ENCODE assay signal across 1 cellular context in the genomic region with DNA sequence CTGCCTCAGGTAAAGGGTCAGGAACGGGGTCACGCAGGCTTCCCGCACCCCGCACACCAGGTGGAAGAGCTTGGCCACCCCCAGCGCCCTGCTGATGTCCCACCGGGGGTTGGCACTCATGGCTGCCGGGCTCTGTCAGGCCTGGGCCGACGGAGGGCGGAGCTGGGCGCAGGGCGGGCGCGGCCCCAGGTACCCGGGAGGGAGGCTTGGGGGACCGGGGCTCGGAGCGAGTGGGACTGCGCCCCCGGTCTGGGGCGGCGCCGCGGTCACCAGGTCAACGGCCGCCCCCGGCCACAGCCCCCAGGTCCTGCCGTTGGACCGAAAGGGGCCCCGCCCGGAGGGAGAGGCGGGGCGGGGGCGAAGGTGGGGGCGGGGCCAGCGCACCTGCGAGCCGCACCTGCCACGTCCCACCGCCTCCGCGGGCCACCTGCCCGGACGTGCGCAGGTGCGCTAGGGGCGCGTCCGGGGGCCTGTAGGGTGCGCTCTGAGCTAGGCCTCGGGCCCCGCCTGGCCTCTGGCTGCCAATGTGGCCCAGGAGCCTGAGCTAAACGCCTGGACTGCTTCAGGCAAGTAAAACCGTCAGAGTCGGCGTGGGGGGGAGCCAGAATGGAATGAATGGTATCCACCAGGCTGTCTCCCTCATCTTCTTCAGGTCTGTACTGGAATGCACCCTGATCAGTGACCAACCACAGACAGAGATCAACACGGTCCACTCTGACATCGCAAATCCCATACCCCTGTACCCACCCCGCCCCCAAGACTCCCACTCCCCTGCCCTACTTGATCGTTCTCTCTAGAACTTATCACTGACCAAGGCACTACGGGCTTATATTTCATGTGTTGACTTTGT.
TF ChIP-seq lines count a peak whose summit lies in the region.

A gene with protein sequence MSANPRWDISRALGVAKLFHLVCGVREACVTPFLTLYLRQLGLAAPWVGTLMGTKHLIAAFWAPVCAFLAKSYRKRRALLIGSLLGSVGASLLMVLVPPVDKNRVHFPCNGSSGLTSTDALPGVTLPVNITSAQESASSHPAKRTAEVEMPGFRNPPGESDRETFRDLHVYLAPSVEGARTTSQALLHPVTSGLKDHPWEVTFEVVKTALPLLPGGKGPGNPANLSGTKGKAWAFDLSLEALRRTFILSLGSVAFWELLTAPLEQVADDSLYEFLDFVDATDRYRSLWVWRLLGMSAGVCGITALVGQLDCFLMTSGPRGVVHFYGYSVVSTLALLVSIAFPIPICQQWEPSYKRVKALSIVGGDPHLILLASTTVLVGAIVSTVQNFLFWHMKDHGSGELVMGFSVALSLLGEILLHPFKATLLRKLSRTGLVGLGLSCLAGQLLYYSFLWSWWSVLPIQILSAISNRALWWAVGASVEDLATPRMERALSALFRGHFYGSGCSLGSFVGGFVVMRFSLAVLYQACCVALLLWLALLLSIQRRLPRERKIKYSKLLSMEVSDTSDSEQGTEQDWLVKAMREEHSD (minus strand): TSS at position 365 of the 850 bp plus-strand sequence. CDS start 245 bp downstream, at position 120.

TF ChIP-seq in WTC11, 78 proteins besides CTCF, POLR2A, EP300 and RAD21 (continued from another document):
- TF ChIP-seq HMGA2 (CRISPR knock-in tag; IDR thresholded peaks at IDR 0.05): no peak
- peak; percentile 77 for TF ChIP-seq ZNF423 (CRISPR knock-in tag; IDR thresholded peaks at IDR 0.05)
